1 cellular context compared by ENCODE assay signal in genomic region chr15:70473623-70474366, GRCh38.
TF ChIP-seq lines count a peak whose summit lies in the region.

No MANE protein-coding gene starts in this region.

TF ChIP-seq in IMR-90, 13 proteins besides CTCF, POLR2A, EP300 and RAD21 (continued from another document):
- TF ChIP-seq ELK1 (IDR thresholded peaks at IDR 0.05; ENCODE audit: borderline replicate concordance, low read depth, low read length) (no peak), FOS (IDR thresholded peaks at IDR 0.05; ENCODE audit: low read depth, low read length) (no peak), MXI1 (IDR thresholded peaks at IDR 0.05; ENCODE audit: borderline replicate concordance, low read depth, low read length) (no peak), NFE2L2 (IDR thresholded peaks at IDR 0.05; ENCODE audit: low read depth, low read length) (no peak), MAZ (IDR thresholded peaks at IDR 0.05; ENCODE audit: borderline replicate concordance, low read depth, low read length) (no peak), USF2 (IDR thresholded peaks at IDR 0.05; ENCODE audit: low read depth, low read length) (no peak), CEBPB (IDR thresholded peaks at IDR 0.05; ENCODE audit: low read depth, low read length) (no peak), RFX5 (IDR thresholded peaks at IDR 0.05; ENCODE audit: low read depth, low read length) (no peak), RCOR1 (IDR thresholded peaks at IDR 0.05; ENCODE audit: insufficient replicate concordance, low read length) (no peak), BHLHE40 (IDR thresholded peaks at IDR 0.05; ENCODE audit: low read depth, low read length) (no peak)
